8 cellular contexts compared by ENCODE assay signal in the genomic region with DNA sequence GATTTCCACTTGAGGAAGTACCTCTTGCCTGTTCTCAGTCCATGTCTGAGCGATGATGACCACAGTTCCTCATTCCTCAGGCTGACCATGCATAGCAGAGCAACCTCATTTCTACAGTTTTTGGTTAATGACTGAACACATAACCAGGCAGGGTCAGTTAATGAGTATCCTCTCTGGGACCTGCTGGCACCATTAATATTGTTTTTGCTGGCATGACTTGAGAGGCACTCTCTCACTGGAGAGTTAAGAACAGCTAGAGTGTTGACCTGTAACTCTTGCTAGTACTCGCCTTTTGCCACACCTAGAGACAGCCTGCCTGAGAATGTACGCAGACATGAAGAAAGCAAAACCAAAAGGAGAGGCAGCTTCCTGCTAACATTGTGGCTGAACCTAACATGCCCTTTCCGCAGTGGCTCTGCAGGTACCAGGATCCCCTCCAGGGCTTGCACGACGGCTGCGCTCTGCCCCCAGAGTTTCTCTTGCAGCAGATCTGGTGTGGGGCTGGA. TPM values are rescaled to one million over a fixed set of nuclear protein-coding genes. Genes with fewer than 3 reads are reported as not detected.
A peak's percentile ranks its signal among the peaks of the same experiment; 100 is the strongest.
DNase-seq lines count a peak whose midpoint lies in the region; ATAC-seq and TF ChIP-seq lines count a peak whose summit lies in the region.

No MANE protein-coding gene starts in this region.

- peaks cover 27% of the 10 kb centered on the region for H3K4me1 Mint-ChIP-seq in activated naive CD8-positive, alpha-beta T cell treated with anti-CD3 and anti-CD28 coated beads for 36 hours

- H3K36me3 ChIP-seq in muscle layer of duodenum (ENCODE audit: control insufficient read depth in 1 of 2, insufficient read depth in 2 of 2, low read length in 2 of 2) = peaks cover 0 to 4% of the 10 kb centered on the region in 2 donors
- no peaks in the 10 kb centered on the region for H3K36me3 ChIP-seq in thyroid gland

- peaks cover 0 to 8% of the 10 kb centered on the region in 2 donors for H3K4me1 ChIP-seq in muscle layer of duodenum (ENCODE audit: control insufficient read depth in 1 of 2, insufficient read depth in 2 of 2, low read length in 2 of 2)
- H3K4me1 ChIP-seq in thyroid gland = peaks cover 25 to 32% of the 10 kb centered on the region in 2 donors

- H3K27ac Mint-ChIP-seq in activated naive CD8-positive, alpha-beta T cell treated with anti-CD3 and anti-CD28 coated beads for 36 hours = peak overlapping the region; percentile 91

- H3K9me3 ChIP-seq in muscle layer of duodenum (ENCODE audit: control insufficient read depth in 1 of 2, low read length in 2 of 2) (no peaks in the 10 kb centered on the region), thyroid gland (no peaks in the 10 kb centered on the region)

- ATAC-seq in GM18519 (IDR thresholded peaks at IDR 0.05; ENCODE audit: low FRiP score, unreplicated experiment) (peak; percentile 69), HG02884 (IDR thresholded peaks at IDR 0.05; ENCODE audit: unreplicated experiment) (peak; percentile 77)

- TF ChIP-seq POLR2A in thyroid gland (IDR thresholded peaks at IDR 0.05) = peak in 1 of 2 donors; percentile 41

- intact Hi-C loops in thyroid gland (cut with DNase I) = no loop called here

- peaks cover 12% of the 10 kb centered on the region for H3K36me3 Mint-ChIP-seq in activated naive CD8-positive, alpha-beta T cell treated with anti-CD3 and anti-CD28 coated beads for 36 hours

- H3K27me3 ChIP-seq in muscle layer of duodenum (ENCODE audit: low read depth, low read length) (no peaks in the 10 kb centered on the region), thyroid gland (no peaks in the 10 kb centered on the region)

- no peaks in the 10 kb centered on the region for H3K27me3 Mint-ChIP-seq in activated naive CD8-positive, alpha-beta T cell treated with anti-CD3 and anti-CD28 coated beads for 36 hours

- peaks cover 4% of the 10 kb centered on the region for H3K9me3 Mint-ChIP-seq in activated naive CD8-positive, alpha-beta T cell treated with anti-CD3 and anti-CD28 coated beads for 36 hours

- H3K27ac ChIP-seq in muscle layer of duodenum (ENCODE audit: low read length) (peak overlapping the region; percentile 70), thyroid gland (peak overlapping the region; percentile 60 to 93 (median 74))

- TF ChIP-seq CTCF in thyroid gland (IDR thresholded peaks at IDR 0.05) = no peak

- 8 to 27% methylated on average over 7 of the region's 7 CpGs for WGBS in thyroid gland, 2 donors

- DNase-seq in SKM-1 (lab: John Stamatoyannopoulos, UW; ENCODE audit: unreplicated experiment) = peak; percentile 74
- DNase-seq in activated naive CD8-positive, alpha-beta T cell treated with anti-CD3 and anti-CD28 coated beads for 36 hours = peak; percentile 71
- peak; percentile 72 to 80 for DNase-seq in thyroid gland
- DNase-seq in DMS53 (lab: John Stamatoyannopoulos, UW) = no peak
- no peak for DNase-seq in NCI-H1436 (lab: John Stamatoyannopoulos, UW)

- peak overlapping the region in 1 of 2 donors; percentile 4 for H3K4me3 ChIP-seq in muscle layer of duodenum (ENCODE audit: low read depth in 1 of 2, low read length in 2 of 2)
- no peak overlapping the region for H3K4me3 ChIP-seq in thyroid gland (replicated peaks in 1 of 3)

- peak overlapping the region; percentile 74 for H3K4me3 Mint-ChIP-seq in activated naive CD8-positive, alpha-beta T cell treated with anti-CD3 and anti-CD28 coated beads for 36 hours

RNA-seq across cellular contexts. Expression of a gene that starts 23.9 kb away (rescaled TPM):
- total RNA-seq in activated naive CD8-positive, alpha-beta T cell treated with anti-CD3 and anti-CD28 coated beads for 36 hours = 10 to 100 TPM; 15.3 to 16.2 TPM
- total RNA-seq in thyroid gland = 10 to 100 TPM; 14.6 to 25.6 (median 22.8) TPM

RNA-seq across cellular contexts. Expression of a gene that starts 24.0 kb away (rescaled TPM):
- total RNA-seq in activated naive CD8-positive, alpha-beta T cell treated with anti-CD3 and anti-CD28 coated beads for 36 hours = under 1 TPM; 0.40 to 0.41 TPM
- total RNA-seq in thyroid gland = 1 to 10 TPM; 1.9 to 3.1 (median 2.4) TPM

RNA-seq across cellular contexts. Expression of a gene that starts 44.4 kb away (rescaled TPM):
- total RNA-seq in activated naive CD8-positive, alpha-beta T cell treated with anti-CD3 and anti-CD28 coated beads for 36 hours = 10 to 100 TPM; 10.8 to 12.1 TPM
- 1 to 10 TPM; 4.4 to 5.4 (median 5.2) TPM for total RNA-seq in thyroid gland

RNA-seq across cellular contexts. Expression of a gene that starts 51.4 kb away (rescaled TPM):
- total RNA-seq in activated naive CD8-positive, alpha-beta T cell treated with anti-CD3 and anti-CD28 coated beads for 36 hours = 100 to 1,000 TPM; 585 to 614 TPM
- total RNA-seq in thyroid gland = 100 to 1,000 TPM; 185 to 240 (median 216) TPM

Comparison
In these comparisons a context has a peak if more than half of its experiments do, and no peak if none do; other contexts are left out.
1. DNase-seq: peak in SKM-1 (single experiment), activated naive CD8-positive, alpha-beta T cell treated with anti-CD3 and anti-CD28 coated beads for 36 hours (single experiment) and thyroid gland (2 of 2); none in DMS53 (single experiment) and NCI-H1436 (single experiment).